In genomic region chr14:24141030-24141880, GRCh38 we compare ENCODE assay signal across 1 cellular context.
TF ChIP-seq lines count a peak whose summit lies in the region.

TSS of gene EMC9 (minus strand) at chr14:24141591. CDS start at chr14:24141304, 287 bp downstream.

TF ChIP-seq in HepG2, 621 proteins besides CTCF, POLR2A, EP300 and RAD21 (continued from another document and continues in another):
- TF ChIP-seq ETS1 (CRISPR knock-in tag; IDR thresholded peaks at IDR 0.05), result peak; percentile 56; the same call in 1 of the 2 replicates
- TF ChIP-seq ZNF652 (CRISPR knock-in tag; IDR thresholded peaks at IDR 0.05; ENCODE audit: borderline replicate concordance, low read depth), result no peak; the same call in 1 of the 2 replicates
- peak; percentile 97 for TF ChIP-seq ZNF747 (CRISPR knock-in tag; IDR thresholded peaks at IDR 0.05; ENCODE audit: borderline replicate concordance)
- TF ChIP-seq MLX (CRISPR knock-in tag; IDR thresholded peaks at IDR 0.05), result peak; percentile 81
- peak; percentile 94 for TF ChIP-seq YEATS4 (CRISPR knock-in tag; IDR thresholded peaks at IDR 0.05; ENCODE audit: borderline replicate concordance)
- peak; percentile 92; the same call in 1 of the 2 replicates for TF ChIP-seq NFE2L1 (CRISPR knock-in tag; IDR thresholded peaks at IDR 0.05; ENCODE audit: borderline replicate concordance)
- TF ChIP-seq ZNF646 (CRISPR knock-in tag; IDR thresholded peaks at IDR 0.05), result no peak
- TF ChIP-seq MZF1 (CRISPR knock-in tag; IDR thresholded peaks at IDR 0.05; ENCODE audit: borderline replicate concordance), result peak; percentile 97
- peak; percentile 78 for TF ChIP-seq ISL2 (CRISPR knock-in tag; IDR thresholded peaks at IDR 0.05)
- peak; percentile 98 for TF ChIP-seq NFKB2 (CRISPR knock-in tag; IDR thresholded peaks at IDR 0.05; ENCODE audit: borderline replicate concordance)
- TF ChIP-seq ZNF460 (CRISPR knock-in tag; IDR thresholded peaks at IDR 0.05; ENCODE audit: borderline replicate concordance), result no peak
- peak; percentile 78; the same call in 1 of the 2 replicates for TF ChIP-seq PATZ1 (CRISPR knock-in tag; IDR thresholded peaks at IDR 0.05)
- peak; percentile 74 for TF ChIP-seq ZNF451 (CRISPR knock-in tag; IDR thresholded peaks at IDR 0.05)
- TF ChIP-seq ZSCAN25 (CRISPR knock-in tag; IDR thresholded peaks at IDR 0.05), result peak; percentile 81; the same call in 1 of the 2 replicates
- peak; percentile 87 for TF ChIP-seq MXD4 (CRISPR knock-in tag; IDR thresholded peaks at IDR 0.05)
- peak; percentile 93 for TF ChIP-seq ZNF275 (CRISPR knock-in tag; IDR thresholded peaks at IDR 0.05; ENCODE audit: borderline replicate concordance)
- TF ChIP-seq MXI1 (IDR thresholded peaks at IDR 0.05; ENCODE audit: borderline replicate concordance, low read depth, low read length), result peak; percentile 97; the same call in 1 of the 3 replicates
- peak; percentile 35; the same call in 1 of the 2 replicates for TF ChIP-seq RARA (CRISPR knock-in tag; IDR thresholded peaks at IDR 0.05)
- no peak for TF ChIP-seq AHDC1 (CRISPR knock-in tag; IDR thresholded peaks at IDR 0.05; ENCODE audit: borderline replicate concordance)
- TF ChIP-seq SKI (IDR thresholded peaks at IDR 0.05; ENCODE audit: partially characterized antibody), result peak; percentile 83
- TF ChIP-seq ZNF878 (CRISPR knock-in tag; IDR thresholded peaks at IDR 0.05), result no peak
- peak; percentile 80; the same call in 1 of the 2 replicates for TF ChIP-seq POGZ (CRISPR knock-in tag; IDR thresholded peaks at IDR 0.05)
- peak; percentile 94 for TF ChIP-seq E2F1 (CRISPR knock-in tag; IDR thresholded peaks at IDR 0.05)
- TF ChIP-seq LRRFIP1 (CRISPR knock-in tag; conservative IDR thresholded peaks at IDR 0.05), result no peak
- TF ChIP-seq ZNF382 (CRISPR knock-in tag; IDR thresholded peaks at IDR 0.05; ENCODE audit: borderline replicate concordance), result no peak
- TF ChIP-seq SMC3 (IDR thresholded peaks at IDR 0.05; ENCODE audit: low read length), result no peak
- no peak for TF ChIP-seq TCF7L2 (IDR thresholded peaks at IDR 0.05; ENCODE audit: low read depth, low read length)
- TF ChIP-seq TAF1 (CRISPR knock-in tag; IDR thresholded peaks at IDR 0.05), result peak; percentile 99
- no peak for TF ChIP-seq ZNF17 (CRISPR knock-in tag; IDR thresholded peaks at IDR 0.05)
- TF ChIP-seq POLR2G (IDR thresholded peaks at IDR 0.05; ENCODE audit: low read depth, low read length), result peak; percentile 96
- peak; percentile 99 for TF ChIP-seq ZNF749 (CRISPR knock-in tag; IDR thresholded peaks at IDR 0.05; ENCODE audit: borderline replicate concordance)
- TF ChIP-seq ZNF567 (CRISPR knock-in tag; IDR thresholded peaks at IDR 0.05; ENCODE audit: borderline replicate concordance), result no peak; the same call in 1 of the 2 replicates
- peak; percentile 91 for TF ChIP-seq ZNF740 (CRISPR knock-in tag; IDR thresholded peaks at IDR 0.05)
- no peak for TF ChIP-seq CBX2 (IDR thresholded peaks at IDR 0.05; ENCODE audit: low read depth, low read length)
- peak; percentile 96 for TF ChIP-seq CBX2 (CRISPR knock-in tag; IDR thresholded peaks at IDR 0.05; ENCODE audit: low read depth)
- peak; percentile 88 for TF ChIP-seq MED8 (CRISPR knock-in tag; IDR thresholded peaks at IDR 0.05; ENCODE audit: insufficient replicate concordance)
- peak; percentile 98 for TF ChIP-seq CAMTA2 (CRISPR knock-in tag; IDR thresholded peaks at IDR 0.05; ENCODE audit: borderline replicate concordance)
- TF ChIP-seq NAIF1 (CRISPR knock-in tag; IDR thresholded peaks at IDR 0.05; ENCODE audit: borderline replicate concordance), result no peak
- TF ChIP-seq REXO4 (CRISPR knock-in tag; IDR thresholded peaks at IDR 0.05; ENCODE audit: borderline replicate concordance), result peak; percentile 97
